2 cellular contexts compared by ENCODE assay signal in genomic region chr3:64150527-64151238, GRCh38.
TF ChIP-seq lines count a peak whose summit lies in the region.

No MANE protein-coding gene starts in this region.

TF ChIP-seq in GM12878, 131 proteins besides CTCF, POLR2A, EP300 and RAD21 (continued from another document):
- TF ChIP-seq, protein P1, sequence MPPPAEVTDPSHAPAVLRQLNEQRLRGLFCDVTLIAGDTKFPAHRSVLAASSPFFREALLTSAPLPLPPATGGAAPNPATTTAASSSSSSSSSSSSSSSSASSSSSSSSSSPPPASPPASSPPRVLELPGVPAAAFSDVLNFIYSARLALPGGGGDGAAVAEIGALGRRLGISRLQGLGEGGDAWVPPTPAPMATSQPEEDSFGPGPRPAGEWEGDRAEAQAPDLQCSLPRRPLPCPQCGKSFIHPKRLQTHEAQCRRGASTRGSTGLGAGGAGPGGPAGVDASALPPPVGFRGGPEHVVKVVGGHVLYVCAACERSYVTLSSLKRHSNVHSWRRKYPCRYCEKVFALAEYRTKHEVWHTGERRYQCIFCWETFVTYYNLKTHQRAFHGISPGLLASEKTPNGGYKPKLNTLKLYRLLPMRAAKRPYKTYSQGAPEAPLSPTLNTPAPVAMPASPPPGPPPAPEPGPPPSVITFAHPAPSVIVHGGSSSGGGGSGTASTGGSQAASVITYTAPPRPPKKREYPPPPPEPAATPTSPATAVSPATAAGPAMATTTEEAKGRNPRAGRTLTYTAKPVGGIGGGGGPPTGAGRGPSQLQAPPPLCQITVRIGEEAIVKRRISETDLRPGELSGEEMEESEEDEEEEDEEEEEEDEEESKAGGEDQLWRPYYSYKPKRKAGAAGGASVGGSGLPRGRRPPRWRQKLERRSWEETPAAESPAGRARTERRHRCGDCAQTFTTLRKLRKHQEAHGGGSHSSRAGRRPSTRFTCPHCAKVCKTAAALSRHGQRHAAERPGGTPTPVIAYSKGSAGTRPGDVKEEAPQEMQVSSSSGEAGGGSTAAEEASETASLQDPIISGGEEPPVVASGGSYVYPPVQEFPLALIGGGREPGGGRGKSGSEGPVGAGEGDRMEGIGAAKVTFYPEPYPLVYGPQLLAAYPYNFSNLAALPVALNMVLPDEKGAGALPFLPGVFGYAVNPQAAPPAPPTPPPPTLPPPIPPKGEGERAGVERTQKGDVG (CRISPR knock-in tag; IDR thresholded peaks at IDR 0.05) = no peak
- TF ChIP-seq JUNB (IDR thresholded peaks at IDR 0.05) (no peak), EZH2 (IDR thresholded peaks at IDR 0.05; ENCODE audit: borderline replicate concordance, control insufficient read depth, low read depth, low read length) (no peak), IKZF2 (IDR thresholded peaks at IDR 0.05) (no peak), NFXL1 (IDR thresholded peaks at IDR 0.05; ENCODE audit: borderline replicate concordance) (peak; percentile 18; the same call in 1 of the 2 replicates), ETV6 (conservative IDR thresholded peaks at IDR 0.05 in 1 of 2, IDR thresholded peaks at IDR 0.05 in 1 of 2; ENCODE audit: borderline replicate concordance in 1 of 2, low read depth in 1 of 2) (peak in 1 of 2 experiments; percentile 96; a peak in 2 of 4 replicates), FOXM1 (IDR thresholded peaks at IDR 0.05; ENCODE audit: low read depth, low read length) (no peak), WRNIP1 (IDR thresholded peaks at IDR 0.05; ENCODE audit: borderline replicate concordance, low read depth, low read length) (no peak), SUZ12 (IDR thresholded peaks at IDR 0.05; ENCODE audit: unreplicated experiment) (no peak)

TF ChIP-seq in HepG2, 621 proteins besides CTCF, POLR2A, EP300 and RAD21 (continued from another document and continues in another):
- TF ChIP-seq ZNF143 (CRISPR knock-in tag; IDR thresholded peaks at IDR 0.05) (no peak), ZNF138 (CRISPR knock-in tag; IDR thresholded peaks at IDR 0.05; ENCODE audit: low read depth) (no peak), MTA1 (CRISPR knock-in tag; IDR thresholded peaks at IDR 0.05; ENCODE audit: borderline replicate concordance) (no peak), FOXK2 (IDR thresholded peaks at IDR 0.05) (no peak), ZBTB2 (CRISPR knock-in tag; IDR thresholded peaks at IDR 0.05; ENCODE audit: low read depth) (no peak), ZNF598 (CRISPR knock-in tag; IDR thresholded peaks at IDR 0.05; ENCODE audit: borderline replicate concordance) (no peak), CENPBD1 (CRISPR knock-in tag; IDR thresholded peaks at IDR 0.05; ENCODE audit: borderline replicate concordance, low read depth) (no peak), BATF2 (CRISPR knock-in tag; IDR thresholded peaks at IDR 0.05) (no peak), ZNF24 (IDR thresholded peaks at IDR 0.05) (no peak), ZNF382 (CRISPR knock-in tag; IDR thresholded peaks at IDR 0.05; ENCODE audit: borderline replicate concordance) (no peak), TOE1 (CRISPR knock-in tag; IDR thresholded peaks at IDR 0.05) (no peak), PAX8 (CRISPR knock-in tag; IDR thresholded peaks at IDR 0.05; ENCODE audit: borderline replicate concordance) (no peak), NR2F6 (IDR thresholded peaks at IDR 0.05) (no peak), NR2F6 (CRISPR knock-in tag; IDR thresholded peaks at IDR 0.05) (no peak), FOXA3 (CRISPR knock-in tag; IDR thresholded peaks at IDR 0.05) (peak; percentile 65), SMAD9 (CRISPR knock-in tag; IDR thresholded peaks at IDR 0.05) (no peak), ATF7 (IDR thresholded peaks at IDR 0.05) (no peak), ATF7 (CRISPR knock-in tag; IDR thresholded peaks at IDR 0.05) (no peak), PCBP1 (IDR thresholded peaks at IDR 0.05; ENCODE audit: borderline replicate concordance, low read depth, low read length) (no peak), ZNF343 (CRISPR knock-in tag; IDR thresholded peaks at IDR 0.05) (no peak), PHF8 (CRISPR knock-in tag; IDR thresholded peaks at IDR 0.05) (no peak), NCOA2 (CRISPR knock-in tag; IDR thresholded peaks at IDR 0.05) (no peak), MXI1 (IDR thresholded peaks at IDR 0.05; ENCODE audit: borderline replicate concordance, low read depth, low read length) (peak; percentile 72; the same call in 2 of the 3 replicates), SALL1 (CRISPR knock-in tag; IDR thresholded peaks at IDR 0.05) (peak; percentile 57), REL (CRISPR knock-in tag; conservative IDR thresholded peaks at IDR 0.05) (no peak), KDM3A (CRISPR knock-in tag; IDR thresholded peaks at IDR 0.05; ENCODE audit: low read depth) (no peak), JUND (CRISPR knock-in tag; IDR thresholded peaks at IDR 0.05) (no peak), FOXA1 (IDR thresholded peaks at IDR 0.05) (no peak), FOXA1 (CRISPR knock-in tag; IDR thresholded peaks at IDR 0.05) (peak; percentile 73), NFE2L2 (IDR thresholded peaks at IDR 0.05; ENCODE audit: low read length) (no peak), FOXP1 (IDR thresholded peaks at IDR 0.05) (no peak), FOXP1 (CRISPR knock-in tag; IDR thresholded peaks at IDR 0.05) (peak; percentile 59), ELF3 (CRISPR knock-in tag; IDR thresholded peaks at IDR 0.05) (no peak), GTF2F1 (IDR thresholded peaks at IDR 0.05; ENCODE audit: low read length) (no peak), TARDBP (CRISPR knock-in tag; IDR thresholded peaks at IDR 0.05) (no peak), RFX5 (IDR thresholded peaks at IDR 0.05; ENCODE audit: low read depth, low read length) (0 out of 2 replicates have a peak, but pooled peaks have one; percentile 43), ZUFSP (CRISPR knock-in tag; IDR thresholded peaks at IDR 0.05; ENCODE audit: borderline replicate concordance) (no peak), ZNF367 (CRISPR knock-in tag; IDR thresholded peaks at IDR 0.05; ENCODE audit: borderline replicate concordance) (no peak), E2F5 (CRISPR knock-in tag; conservative IDR thresholded peaks at IDR 0.05) (no peak), ONECUT2 (CRISPR knock-in tag; IDR thresholded peaks at IDR 0.05) (no peak), PRPF4 (IDR thresholded peaks at IDR 0.05; ENCODE audit: low read depth, low read length, poor library complexity, severe bottlenecking) (no peak), ZNF292 (CRISPR knock-in tag; IDR thresholded peaks at IDR 0.05; ENCODE audit: borderline replicate concordance, low read depth) (no peak), HNRNPK (IDR thresholded peaks at IDR 0.05; ENCODE audit: low read depth, low read length, poor library complexity, severe bottlenecking) (no peak), ZNF572 (CRISPR knock-in tag; IDR thresholded peaks at IDR 0.05) (no peak), MED1 (CRISPR knock-in tag; IDR thresholded peaks at IDR 0.05) (no peak), FOXM1 (CRISPR knock-in tag; IDR thresholded peaks at IDR 0.05) (no peak), HNF1B (CRISPR knock-in tag; IDR thresholded peaks at IDR 0.05) (no peak), TBP (CRISPR knock-in tag; IDR thresholded peaks at IDR 0.05) (no peak)
- TF ChIP-seq, protein P2, sequence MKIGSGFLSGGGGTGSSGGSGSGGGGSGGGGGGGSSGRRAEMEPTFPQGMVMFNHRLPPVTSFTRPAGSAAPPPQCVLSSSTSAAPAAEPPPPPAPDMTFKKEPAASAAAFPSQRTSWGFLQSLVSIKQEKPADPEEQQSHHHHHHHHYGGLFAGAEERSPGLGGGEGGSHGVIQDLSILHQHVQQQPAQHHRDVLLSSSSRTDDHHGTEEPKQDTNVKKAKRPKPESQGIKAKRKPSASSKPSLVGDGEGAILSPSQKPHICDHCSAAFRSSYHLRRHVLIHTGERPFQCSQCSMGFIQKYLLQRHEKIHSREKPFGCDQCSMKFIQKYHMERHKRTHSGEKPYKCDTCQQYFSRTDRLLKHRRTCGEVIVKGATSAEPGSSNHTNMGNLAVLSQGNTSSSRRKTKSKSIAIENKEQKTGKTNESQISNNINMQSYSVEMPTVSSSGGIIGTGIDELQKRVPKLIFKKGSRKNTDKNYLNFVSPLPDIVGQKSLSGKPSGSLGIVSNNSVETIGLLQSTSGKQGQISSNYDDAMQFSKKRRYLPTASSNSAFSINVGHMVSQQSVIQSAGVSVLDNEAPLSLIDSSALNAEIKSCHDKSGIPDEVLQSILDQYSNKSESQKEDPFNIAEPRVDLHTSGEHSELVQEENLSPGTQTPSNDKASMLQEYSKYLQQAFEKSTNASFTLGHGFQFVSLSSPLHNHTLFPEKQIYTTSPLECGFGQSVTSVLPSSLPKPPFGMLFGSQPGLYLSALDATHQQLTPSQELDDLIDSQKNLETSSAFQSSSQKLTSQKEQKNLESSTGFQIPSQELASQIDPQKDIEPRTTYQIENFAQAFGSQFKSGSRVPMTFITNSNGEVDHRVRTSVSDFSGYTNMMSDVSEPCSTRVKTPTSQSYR (CRISPR knock-in tag; IDR thresholded peaks at IDR 0.05; ENCODE audit: borderline replicate concordance) = no peak
- TF ChIP-seq, protein P3, sequence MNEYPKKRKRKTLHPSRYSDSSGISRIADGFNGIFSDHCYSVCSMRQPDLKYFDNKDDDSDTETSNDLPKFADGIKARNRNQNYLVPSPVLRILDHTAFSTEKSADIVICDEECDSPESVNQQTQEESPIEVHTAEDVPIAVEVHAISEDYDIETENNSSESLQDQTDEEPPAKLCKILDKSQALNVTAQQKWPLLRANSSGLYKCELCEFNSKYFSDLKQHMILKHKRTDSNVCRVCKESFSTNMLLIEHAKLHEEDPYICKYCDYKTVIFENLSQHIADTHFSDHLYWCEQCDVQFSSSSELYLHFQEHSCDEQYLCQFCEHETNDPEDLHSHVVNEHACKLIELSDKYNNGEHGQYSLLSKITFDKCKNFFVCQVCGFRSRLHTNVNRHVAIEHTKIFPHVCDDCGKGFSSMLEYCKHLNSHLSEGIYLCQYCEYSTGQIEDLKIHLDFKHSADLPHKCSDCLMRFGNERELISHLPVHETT (CRISPR knock-in tag; conservative IDR thresholded peaks at IDR 0.05) = no peak
- TF ChIP-seq, protein P4, sequence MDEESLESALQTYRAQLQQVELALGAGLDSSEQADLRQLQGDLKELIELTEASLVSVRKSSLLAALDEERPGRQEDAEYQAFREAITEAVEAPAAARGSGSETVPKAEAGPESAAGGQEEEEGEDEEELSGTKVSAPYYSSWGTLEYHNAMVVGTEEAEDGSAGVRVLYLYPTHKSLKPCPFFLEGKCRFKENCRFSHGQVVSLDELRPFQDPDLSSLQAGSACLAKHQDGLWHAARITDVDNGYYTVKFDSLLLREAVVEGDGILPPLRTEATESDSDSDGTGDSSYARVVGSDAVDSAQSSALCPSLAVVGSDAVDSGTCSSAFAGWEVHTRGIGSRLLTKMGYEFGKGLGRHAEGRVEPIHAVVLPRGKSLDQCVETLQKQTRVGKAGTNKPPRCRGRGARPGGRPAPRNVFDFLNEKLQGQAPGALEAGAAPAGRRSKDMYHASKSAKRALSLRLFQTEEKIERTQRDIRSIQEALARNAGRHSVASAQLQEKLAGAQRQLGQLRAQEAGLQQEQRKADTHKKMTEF (CRISPR knock-in tag; IDR thresholded peaks at IDR 0.05) = no peak
- TF ChIP-seq, protein P5, sequence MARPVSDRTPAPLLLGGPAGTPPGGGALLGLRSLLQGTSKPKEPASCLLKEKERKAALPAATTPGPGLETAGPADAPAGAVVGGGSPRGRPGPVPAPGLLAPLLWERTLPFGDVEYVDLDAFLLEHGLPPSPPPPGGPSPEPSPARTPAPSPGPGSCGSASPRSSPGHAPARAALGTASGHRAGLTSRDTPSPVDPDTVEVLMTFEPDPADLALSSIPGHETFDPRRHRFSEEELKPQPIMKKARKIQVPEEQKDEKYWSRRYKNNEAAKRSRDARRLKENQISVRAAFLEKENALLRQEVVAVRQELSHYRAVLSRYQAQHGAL (CRISPR knock-in tag; IDR thresholded peaks at IDR 0.05; ENCODE audit: not compliant biosample characterization) = no peak
